Comparison of ENCODE assay signal across 10 cellular contexts in the genomic region with DNA sequence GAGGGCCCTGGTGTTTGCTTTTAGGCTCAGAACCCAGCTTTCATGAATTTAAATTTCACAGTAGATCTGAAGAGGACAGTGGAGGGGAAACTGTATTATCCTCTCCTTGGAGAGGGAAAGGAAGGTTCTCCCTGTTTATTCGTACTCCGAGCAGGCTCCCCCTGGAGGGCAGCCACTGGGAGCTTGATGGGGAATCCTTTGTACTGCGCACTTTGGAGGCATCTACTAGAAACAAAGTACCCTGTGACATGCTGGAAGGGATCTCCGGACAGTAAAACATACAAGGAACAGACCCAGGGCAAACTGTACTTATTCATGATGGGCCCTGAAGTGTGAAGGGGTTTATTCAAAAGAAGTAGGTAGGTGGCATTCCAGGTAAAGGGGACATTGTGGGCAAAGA. TPM values are rescaled to one million over a fixed set of nuclear protein-coding genes. Genes with fewer than 3 reads are reported as not detected.
DNase-seq lines count a peak whose midpoint lies in the region; ATAC-seq and TF ChIP-seq lines count a peak whose summit lies in the region.
"Had no signal": no experiment of that assay in that cellular context is flagged by ENCODE, and none has a peak within 500 bp of the region (broad histone marks: within the 10 kb centered on the region; RNA-seq: fewer than 3 reads in every experiment).

No MANE protein-coding gene starts in this region.

- TF ChIP-seq CTCF in RWPE2 (IDR thresholded peaks at IDR 0.05; ENCODE audit: poor library complexity, severe bottlenecking) (peak; percentile 6), fibroblast of villous mesenchyme (IDR thresholded peaks at IDR 0.05; ENCODE audit: insufficient read depth, low read depth, low read length) (peak; percentile 38)

- ATAC-seq in RWPE2 (ENCODE audit: low read depth): no peak
- ATAC-seq in HG02763 (IDR thresholded peaks at IDR 0.05; ENCODE audit: unreplicated experiment): no peak
- ATAC-seq in stimulated activated naive CD8-positive, alpha-beta T cell treated with anti-CD3 and anti-CD28 coated beads, Interleukin-15, Interleukin-2, amounts not matched to agents 100 U/mL and 50 U/mL, for 24 hours: no peak

- DNase-seq in DMS114 treated with DMSO at 0.1 percent for 48 hours (lab: John Stamatoyannopoulos, UW; ENCODE audit: unreplicated experiment) (peak; percentile 1), RWPE2 (ENCODE audit: low spot score) (no peak), fibroblast of villous mesenchyme (ENCODE audit: low read depth) (peak; percentile 11), pons (ENCODE audit: low spot score) (peak; percentile 78), NCI-H128 (lab: John Stamatoyannopoulos, UW; ENCODE audit: unreplicated experiment) (no peak), NCI-H2107 treated with DMSO at 0.1 percent for 48 hours (lab: John Stamatoyannopoulos, UW; ENCODE audit: unreplicated experiment) (no peak)
- DNase-seq in stimulated activated naive CD8-positive, alpha-beta T cell treated with anti-CD3 and anti-CD28 coated beads, Interleukin-15, Interleukin-2, amounts not matched to agents 100 U/mL and 50 U/mL, for 24 hours: no peak
- DNase-seq: DND-41 had no signal

- no peaks in the 10 kb centered on the region for H3K27me3 ChIP-seq in RWPE2 (ENCODE audit: insufficient read depth, poor library complexity, severe bottlenecking)

- no peak overlapping the region for H3K4me3 ChIP-seq in RWPE2 (ENCODE audit: severe bottlenecking)
- H3K4me3 ChIP-seq in fibroblast of villous mesenchyme (ENCODE audit: low read depth, low read length): no peak overlapping the region

- H3K4me1 ChIP-seq in RWPE2 (ENCODE audit: insufficient read depth, poor library complexity, severe bottlenecking): no peaks in the 10 kb centered on the region
- H3K4me1 ChIP-seq: parathyroid adenoma had no signal

- no peaks in the 10 kb centered on the region for H3K36me3 ChIP-seq in RWPE2 (ENCODE audit: low read depth)

- no peak overlapping the region for H3K27ac ChIP-seq in RWPE2 (ENCODE audit: poor library complexity, severe bottlenecking)
- H3K27ac ChIP-seq: parathyroid adenoma had no signal

- no peaks in the 10 kb centered on the region for H3K9me3 ChIP-seq in RWPE2 (ENCODE audit: severe bottlenecking)

RNA-seq across cellular contexts. Expression of gene NAV2, which starts 27.2 kb away (rescaled TPM):
- 11.2 and 11.3 TPM in 2 replicates for total RNA-seq in fibroblast of villous mesenchyme

Comparison
In these comparisons a context has a peak if more than half of its experiments do, and no peak if none do; other contexts are left out.
1. DNase-seq: peak in DMS114 treated with DMSO at 0.1 percent for 48 hours (single experiment), fibroblast of villous mesenchyme (single experiment) and pons (single experiment); none in RWPE2 (single experiment), NCI-H128 (single experiment), NCI-H2107 treated with DMSO at 0.1 percent for 48 hours (single experiment) and stimulated activated naive CD8-positive, alpha-beta T cell treated with anti-CD3 and anti-CD28 coated beads, Interleukin-15, Interleukin-2, amounts not matched to agents 100 U/mL and 50 U/mL, for 24 hours (single experiment).